Comparison of ENCODE assay signal across 8 cellular contexts in the genomic region with DNA sequence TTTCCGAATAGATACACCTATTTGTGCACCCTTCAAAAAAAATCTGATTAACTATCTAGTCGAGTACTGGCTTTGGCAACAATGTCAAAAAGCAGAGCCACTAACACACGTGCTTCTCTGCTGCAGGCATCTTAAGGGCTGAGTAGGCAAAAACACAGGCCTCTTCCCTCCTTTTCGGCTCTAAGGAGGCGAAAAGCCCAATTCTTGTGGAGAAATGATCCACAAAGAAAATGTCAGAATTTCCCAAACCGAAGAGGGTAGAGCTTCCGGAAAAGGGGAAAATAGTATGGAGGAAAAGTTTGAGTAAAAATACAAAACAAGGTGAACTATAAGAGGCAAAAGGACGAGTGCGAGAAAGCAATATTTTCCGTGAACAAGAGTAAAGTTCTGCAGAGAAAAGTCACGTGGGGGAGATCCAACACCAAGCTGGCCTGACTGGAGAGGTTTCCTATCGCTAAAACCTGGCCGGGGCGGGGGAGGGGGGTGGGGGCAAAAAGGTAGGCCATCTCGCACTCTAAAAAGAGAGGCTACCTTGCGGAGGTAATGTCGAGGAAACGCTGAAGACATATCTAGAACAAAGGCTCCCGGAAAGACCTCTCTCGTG. TPM values are rescaled to one million over a fixed set of nuclear protein-coding genes. Genes with fewer than 3 reads are reported as not detected.
DNase-seq lines count a peak whose midpoint lies in the region; ATAC-seq and TF ChIP-seq lines count a peak whose summit lies in the region.

No MANE protein-coding gene starts in this region.

- peak overlapping the region; percentile 93 to 100 (median 99) for H3K4me3 Mint-ChIP-seq in naive thymus-derived CD4-positive, alpha-beta T cell

- TF ChIP-seq CTCF in AG10803 (conservative IDR thresholded peaks at IDR 0.05; ENCODE audit: low read length) (no peak), GM12864 (IDR thresholded peaks at IDR 0.05; ENCODE audit: low read depth, low read length, missing control alignments) (no peak)

- H3K9me3 Mint-ChIP-seq in naive thymus-derived CD4-positive, alpha-beta T cell = peaks cover 0 to 8% (median 0%) of the 10 kb centered on the region in 11 donors

- DNase-seq in AG10803 (ENCODE audit: low read depth) (peak; percentile 27), GM12864 (ENCODE audit: low read depth) (no peak), SW480 (ENCODE audit: low spot score) (peak; percentile 41), epithelial cell of prostate (ENCODE audit: low read depth, low spot score) (no peak)
- peak in 1 of 9 donors; percentile 5 for DNase-seq in naive thymus-derived CD4-positive, alpha-beta T cell
- no peak for DNase-seq in effector CD4-positive, alpha-beta T cell
- no peak for DNase-seq in activated effector memory CD4-positive, alpha-beta T cell treated with Interleukin-2 at 50 U/mL for 16 hours

- H3K27ac ChIP-seq in epithelial cell of prostate = peak overlapping the region; percentile 86
- peak overlapping the region; percentile 95 for H3K27ac ChIP-seq in naive thymus-derived CD4-positive, alpha-beta T cell (ENCODE audit: low read depth, low read length)

- H3K4me3 ChIP-seq in AG10803 (ENCODE audit: low read length) = peak overlapping the region; percentile 93
- peak overlapping the region; percentile 80 for H3K4me3 ChIP-seq in GM12864 (ENCODE audit: low read depth, low read length)
- peak overlapping the region; percentile 87 for H3K4me3 ChIP-seq in naive thymus-derived CD4-positive, alpha-beta T cell (ENCODE audit: low read length)

- peak overlapping the region; percentile 98 to 100 (median 99) for H3K27ac Mint-ChIP-seq in naive thymus-derived CD4-positive, alpha-beta T cell

- peak; percentile 7 for ATAC-seq in HG03196 (IDR thresholded peaks at IDR 0.05; ENCODE audit: unreplicated experiment)
- no peak for ATAC-seq in naive thymus-derived CD4-positive, alpha-beta T cell

- peaks cover 12 to 62% (median 47%) of the 10 kb centered on the region in 7 donors for H3K4me1 Mint-ChIP-seq in naive thymus-derived CD4-positive, alpha-beta T cell

- POLR2A ChIA-PET in naive thymus-derived CD4-positive, alpha-beta T cell (lab: Charles Lee) = interaction anchor here (1.1 to 2.1 kb wide), 10 partner anchors 7 to 875 kb away, joined by 3 to 23 read pairs (median 6); a partner anchor contains a TSS

- peaks cover 2 to 21% (median 11%) of the 10 kb centered on the region in 5 donors for H3K36me3 Mint-ChIP-seq in naive thymus-derived CD4-positive, alpha-beta T cell

- intact Hi-C loops in naive thymus-derived CD4-positive, alpha-beta T cell (cut with micrococcal nuclease) = loop anchor here (1.0 to 2.0 kb wide), 3 partner anchors 15 to 29 kb away; no protein-coding TSS in a partner anchor

- H3K9me3 ChIP-seq in naive thymus-derived CD4-positive, alpha-beta T cell (ENCODE audit: control insufficient read depth in 2 of 3, low read length in 3 of 3) = no peaks in the 10 kb centered on the region

- H3K27me3 ChIP-seq in naive thymus-derived CD4-positive, alpha-beta T cell (ENCODE audit: control insufficient read depth in 2 of 2, insufficient read depth in 2 of 2, low read length in 2 of 2) = no peaks in the 10 kb centered on the region

- peaks cover 10 to 24% (median 14%) of the 10 kb centered on the region in 5 donors for H3K27me3 Mint-ChIP-seq in naive thymus-derived CD4-positive, alpha-beta T cell

- H3K36me3 ChIP-seq in naive thymus-derived CD4-positive, alpha-beta T cell (ENCODE audit: control insufficient read depth in 2 of 3, insufficient read depth in 3 of 3, low read length in 3 of 3) = peaks cover 3 to 31% (median 19%) of the 10 kb centered on the region in 3 experiments

- H3K4me1 ChIP-seq in naive thymus-derived CD4-positive, alpha-beta T cell (ENCODE audit: control insufficient read depth in 2 of 2, insufficient read depth in 2 of 2, low read length in 2 of 2) = peaks cover 15 to 19% of the 10 kb centered on the region in 2 donors

- CTCF ChIA-PET in naive thymus-derived CD4-positive, alpha-beta T cell (lab: Charles Lee) = interaction anchor here (0.8 to 1.3 kb wide), 2 partner anchors 11 to 670 kb away, joined by 3 to 5 read pairs; no protein-coding TSS in a partner anchor

RNA-seq across cellular contexts. Expression of a gene that starts 0.6 kb away (rescaled TPM):
- total RNA-seq in naive thymus-derived CD4-positive, alpha-beta T cell = 100 to 1,000 TPM in 3 of 5 experiments, 10 to 100 TPM in 2; 84.9 to 167 (median 121) TPM
- polyA plus RNA-seq in naive thymus-derived CD4-positive, alpha-beta T cell = 10 to 100 TPM; 31.1 to 64.3 TPM

RNA-seq across cellular contexts. Expression of a gene that starts 32.7 kb away (rescaled TPM):
- total RNA-seq in naive thymus-derived CD4-positive, alpha-beta T cell = 1 to 10 TPM in 3 of 5 experiments, not detected in 2; 2.4 to 4.3 (median 3.7) TPM
- polyA plus RNA-seq in naive thymus-derived CD4-positive, alpha-beta T cell = under 1 TPM in 1 of 2 donors, not detected in 1; 0.07 TPM

Comparison
In these comparisons a context has a peak if more than half of its experiments do, and no peak if none do; other contexts are left out.
1. DNase-seq: peak in AG10803 (single experiment) and SW480 (single experiment); none in GM12864 (single experiment), epithelial cell of prostate (single experiment), effector CD4-positive, alpha-beta T cell (single experiment) and activated effector memory CD4-positive, alpha-beta T cell treated with Interleukin-2 at 50 U/mL for 16 hours (single experiment).
2. Peak in every context shown above with its lines, with median percentiles within 50 percentile points of each other: H3K4me3 ChIP-seq.